Comparison of ENCODE assay signal across 20 cellular contexts in genomic region chr6:142359271-142359960, GRCh38.
"Had no signal": no experiment of that assay in that cellular context is flagged by ENCODE, and none has a peak within 500 bp of the region (broad histone marks: within the 10 kb centered on the region; RNA-seq: fewer than 3 reads in every experiment).

No MANE protein-coding gene starts in this region.

- H3K36me3 ChIP-seq: breast epithelium, heart right ventricle, neutrophil had no signal

- DNase-seq: activated CD4-positive, alpha-beta T cell treated with anti-CD3 and anti-CD28 coated beads, Interleukin-2, amount 50 U/mL, for 1 hour; activated CD4-positive, CD25-positive, alpha-beta regulatory T cell treated with anti-CD3 and anti-CD28 coated beads, Interleukin-2, amount 50 U/mL, for 72 hours; activated CD8-positive, alpha-beta memory T cell treated with anti-CD3 and anti-CD28 coated beads, Interleukin-2, amount 50 U/mL, for 4 hours; activated effector memory CD4-positive, alpha-beta T cell treated with anti-CD3 and anti-CD28 coated beads, Interleukin-2, amount 50 U/mL, for 16 hours; activated T-cell treated with anti-CD3 and anti-CD28 coated beads, Interleukin-2, amount 50 U/mL, for 4 hours; effector CD4-positive, alpha-beta T cell; heart right ventricle; immature natural killer cell; natural killer cell; stimulated activated CD4-positive, alpha-beta T cell treated with anti-CD3 and anti-CD28 coated beads, Interleukin-4, amount 100 ng/mL, for 24 hours; stimulated activated naive B cell treated with anti-CD40 and anti-IgM and Interleukin-4, amounts not matched to agents 10 μg/mL and 1 μg/mL and 100 μg/mL, for 72 hours; T-helper 1 cell; T-helper 9 cell had no signal

- H3K9me3 ChIP-seq: breast epithelium, heart right ventricle, neutrophil had no signal

- H3K79me2 ChIP-seq: parathyroid adenoma had no signal

- H2AFZ ChIP-seq: parathyroid adenoma had no signal

- H3K9ac ChIP-seq: parathyroid adenoma had no signal

- H3K27me3 ChIP-seq: breast epithelium had no signal

- ATAC-seq: activated T-cell treated with anti-CD3 and anti-CD28 coated beads, Interleukin-2, amount 50 U/mL, for 4 hours; esophagus mucosa; heart right ventricle; natural killer cell; sciatic nerve; stimulated activated naive B cell treated with anti-CD40 and anti-IgM and Interleukin-4, amounts not matched to agents 10 μg/mL and 1 μg/mL and 100 μg/mL, for 72 hours had no signal

- H3K4me3 ChIP-seq: breast epithelium, coronary artery, heart right ventricle had no signal

- H3K4me1 ChIP-seq: breast epithelium had no signal

- FAIRE-seq: astrocyte had no signal

- H3K27ac ChIP-seq: breast epithelium, coronary artery, heart right ventricle, neutrophil, parathyroid adenoma had no signal
